21 cellular contexts compared by ENCODE assay signal in the genomic region with DNA sequence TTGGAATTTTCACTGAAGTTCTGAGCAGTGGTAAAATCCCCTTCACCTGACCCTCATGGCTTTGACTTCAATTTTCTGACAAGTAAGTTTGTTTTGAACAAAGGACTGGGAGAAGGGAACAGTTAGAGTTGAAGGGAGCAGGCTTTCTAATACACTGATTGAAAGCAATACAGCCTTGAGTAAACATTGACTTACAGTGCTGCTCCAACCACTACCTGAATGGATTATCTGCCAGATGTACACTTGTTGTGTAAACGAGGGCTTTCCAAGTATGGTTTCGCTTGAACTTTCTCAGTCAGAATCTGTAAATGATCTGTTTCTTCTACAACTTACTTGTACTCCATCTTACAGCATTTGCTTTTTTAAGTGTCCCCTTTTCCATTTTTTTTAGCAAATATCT.
DNase-seq lines count a peak whose midpoint lies in the region; ATAC-seq and TF ChIP-seq lines count a peak whose summit lies in the region.
"Had no signal": no experiment of that assay in that cellular context is flagged by ENCODE, and none has a peak within 500 bp of the region (broad histone marks: within the 10 kb centered on the region; RNA-seq: fewer than 3 reads in every experiment).

No MANE protein-coding gene starts in this region.

- H3K4me1 ChIP-seq in PC-3 (ENCODE audit: insufficient read depth, low read length) = no peaks in the 10 kb centered on the region
- H3K4me1 ChIP-seq: BLaER1 treated with 17β-estradiol and CSF1 and Interleukin-3, amounts not matched to agents 10 nM and 100 nM; body of pancreas; lower lobe of right lung; tibial artery had no signal

- H3K9ac ChIP-seq in PC-3 (ENCODE audit: low read length) = no peak overlapping the region
- H3K9ac ChIP-seq: BLaER1 treated with 17β-estradiol and CSF1 and Interleukin-3, amounts not matched to agents 10 nM and 100 nM had no signal

- CTCF ChIA-PET in PC-3 (lab: Charles Lee) = no interaction called here

- no peaks in the 10 kb centered on the region for H3K36me3 ChIP-seq in PC-3 (ENCODE audit: low read depth, low read length)
- H3K36me3 ChIP-seq: BLaER1 treated with 17β-estradiol and CSF1 and Interleukin-3, amounts not matched to agents 10 nM and 100 nM; lower lobe of right lung; tibial artery had no signal

- BruUV-seq in PC-3 (replicated peaks; lab: Mats Ljungman, UMichigan) = no TSS peak

- intact Hi-C loops in PC-3 (cut with micrococcal nuclease) = no loop called here

- TF ChIP-seq POLR2A in erythroblast (IDR thresholded peaks at IDR 0.05; ENCODE audit: low read length) = no peak

- ATAC-seq in PC-3 = peak; percentile 69
- ATAC-seq in HG03521 (IDR thresholded peaks at IDR 0.05; ENCODE audit: unreplicated experiment) = no peak
- ATAC-seq: body of pancreas, lower lobe of right lung, sciatic nerve, T-helper 17 cell had no signal

- no peaks in the 10 kb centered on the region for H3K9me2 ChIP-seq in PC-3 (replicated peaks; ENCODE audit: low read length)

- no peak overlapping the region for H3K4me2 ChIP-seq in PC-3 (ENCODE audit: low read length)
- H3K4me2 ChIP-seq: BLaER1 treated with 17β-estradiol and CSF1 and Interleukin-3, amounts not matched to agents 10 nM and 100 nM had no signal

- no peaks in the 10 kb centered on the region for H3K9me3 ChIP-seq in PC-3 (ENCODE audit: low read length)
- H3K9me3 ChIP-seq: body of pancreas, Caco-2, tibial artery had no signal

- no peaks in the 10 kb centered on the region for H3K27me3 ChIP-seq in PC-3 (ENCODE audit: low read length)
- H3K27me3 ChIP-seq: BLaER1 treated with 17β-estradiol and CSF1 and Interleukin-3, amounts not matched to agents 10 nM and 100 nM; body of pancreas; dorsolateral prefrontal cortex; tibial artery had no signal

- H3K27ac ChIP-seq in PC-3 (ENCODE audit: low read length) = no peak overlapping the region
- H3K27ac ChIP-seq: BLaER1 treated with 17β-estradiol and CSF1 and Interleukin-3, amounts not matched to agents 10 nM and 100 nM; body of pancreas; dorsolateral prefrontal cortex; lower lobe of right lung; SK-N-MC; tibial artery had no signal

- H3K79me2 ChIP-seq in PC-3 (ENCODE audit: low read length) = no peaks in the 10 kb centered on the region

- no peaks in the 10 kb centered on the region for H4K20me1 ChIP-seq in PC-3 (ENCODE audit: low read length)
- H4K20me1 ChIP-seq: BLaER1 treated with 17β-estradiol and CSF1 and Interleukin-3, amounts not matched to agents 10 nM and 100 nM had no signal

- no peaks in the 10 kb centered on the region for H3F3A ChIP-seq in PC-3 (ENCODE audit: low read length, unreplicated experiment)

- TF ChIP-seq CTCF in PC-3 (conservative IDR thresholded peaks at IDR 0.05; ENCODE audit: low read depth, low read length) = no peak

- DNase-seq in COR-L47 (lab: John Stamatoyannopoulos, UW) (peak; percentile 30), HuH-7 (ENCODE audit: low spot score) (peak; percentile 21), NCI-H345 treated with DMSO at 0.1 percent for 48 hours (lab: John Stamatoyannopoulos, UW; ENCODE audit: unreplicated experiment) (peak; percentile 53), PC-3 (peak; percentile 18), HCEC 1CT (no peak), SIG-M5 treated with dmso at 0.1 percent for 504 hours (lab: John Stamatoyannopoulos, UW; ENCODE audit: unreplicated experiment) (no peak), erythroblast (lab: John Stamatoyannopoulos, UW) (no peak)
- DNase-seq: activated CD8-positive, alpha-beta memory T cell treated with anti-CD3 and anti-CD28 coated beads for 24 hours; activated gamma-delta T cell treated with Interleukin-2 at 50 U/mL for 16 hours; activated T-cell treated with anti-CD3 and anti-CD28 coated beads, Interleukin-2, amount 50 U/mL, for 24 hours; body of pancreas; cerebellar nuclear complex; dorsolateral prefrontal cortex; lower lobe of right lung; T-helper 17 cell; tibial artery had no signal

- no peak overlapping the region for H2AFZ ChIP-seq in PC-3 (ENCODE audit: low read length)

- no peak overlapping the region for H3K4me3 ChIP-seq in PC-3 (ENCODE audit: low read length)
- H3K4me3 ChIP-seq: BLaER1 treated with 17β-estradiol and CSF1 and Interleukin-3, amounts not matched to agents 10 nM and 100 nM; body of pancreas; dorsolateral prefrontal cortex; lower lobe of right lung; SK-N-MC; tibial artery had no signal

- POLR2A ChIA-PET in PC-3 (lab: Charles Lee; ENCODE audit: unreplicated experiment) = no interaction called here

Comparison
In these comparisons a context has a peak if more than half of its experiments do, and no peak if none do; other contexts are left out.
1. DNase-seq: peak in COR-L47 (single experiment), HuH-7 (single experiment), NCI-H345 treated with DMSO at 0.1 percent for 48 hours (single experiment) and PC-3 (single experiment); none in HCEC 1CT (single experiment), SIG-M5 treated with dmso at 0.1 percent for 504 hours (single experiment) and erythroblast (0 of 2).